Comparison of ENCODE assay signal across 1 cellular context in genomic region chr5:177442066-177442836, GRCh38.
TF ChIP-seq lines count a peak whose summit lies in the region.

No MANE protein-coding gene starts in this region.

TF ChIP-seq in GM12878, 131 proteins besides CTCF, POLR2A, EP300 and RAD21:
- no peak for TF ChIP-seq NR2F1 (conservative IDR thresholded peaks at IDR 0.05)
- TF ChIP-seq POLR2AphosphoS5 (IDR thresholded peaks at IDR 0.05; ENCODE audit: low read length): peak; percentile 6; the same call in 1 of the 2 replicates
